In the genomic region with DNA sequence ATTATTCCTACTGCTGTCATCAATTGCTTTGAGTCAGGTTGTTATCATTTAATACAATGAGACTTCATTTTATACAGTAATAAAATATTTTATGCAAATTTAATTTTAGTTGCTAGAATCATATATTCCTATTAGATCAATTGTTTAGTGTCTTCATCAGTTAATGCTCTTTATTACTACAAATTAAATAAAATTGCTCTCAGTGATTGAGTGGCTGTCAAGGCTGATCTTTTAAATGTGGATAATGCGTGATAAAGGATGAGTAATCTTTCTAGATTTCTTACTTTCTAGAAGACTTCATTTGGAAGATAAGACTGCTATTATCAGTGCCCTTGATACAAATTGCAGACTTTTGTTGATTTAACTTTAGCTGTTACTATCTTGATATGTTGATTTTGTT, we compare ENCODE assay signal across 31 cellular contexts.
"Had no signal": no experiment of that assay in that cellular context is flagged by ENCODE, and none has a peak within 500 bp of the region (broad histone marks: within the 10 kb centered on the region; RNA-seq: fewer than 3 reads in every experiment).

No MANE protein-coding gene starts in this region.

- H3K36me3 ChIP-seq: adrenal gland, ascending aorta, brain microvascular endothelial cell, breast epithelium, cardiac muscle cell had no signal

- H3K27ac ChIP-seq: adrenal gland, ascending aorta, body of pancreas, brain microvascular endothelial cell, breast epithelium, cardiac muscle cell had no signal

- H3K4me1 ChIP-seq: adrenal gland, ascending aorta, body of pancreas, breast epithelium had no signal

- H3K9me3 ChIP-seq: adrenal gland, ascending aorta, body of pancreas, breast epithelium had no signal

- DNase-seq: activated effector memory CD4-positive, alpha-beta T cell treated with anti-CD3 and anti-CD28 coated beads, Interleukin-2, amount 50 U/mL, for 16 hours; activated effector memory CD4-positive, alpha-beta T cell treated with Interleukin-2 at 50 U/mL for 16 hours; activated gamma-delta T cell; activated gamma-delta T cell treated with Interleukin-2 at 50 U/mL for 16 hours; activated naive CD4-positive, alpha-beta T cell; activated naive CD4-positive, alpha-beta T cell treated with anti-CD3 and anti-CD28 coated beads for 36 hours; activated naive CD4-positive, alpha-beta T cell treated with anti-CD3 and anti-CD28 coated beads, Interleukin-2, amount 10 ng/mL, durations not matched to agents 7 days and 5 days; activated naive CD4-positive, alpha-beta T cell treated with anti-CD3 and anti-CD28 coated beads, Interleukin-2, amount 50 U/mL, for 16 hours; activated naive CD4-positive, alpha-beta T cell treated with Interleukin-2 at 50 U/mL for 16 hours; activated naive CD8-positive, alpha-beta T cell treated with anti-CD3 and anti-CD28 coated beads for 36 hours; activated naive CD8-positive, alpha-beta T cell treated with anti-CD3 and anti-CD28 coated beads, Interleukin-2, amount 10 ng/mL, durations not matched to agents 7 days and 5 days; activated naive CD8-positive, alpha-beta T cell treated with anti-CD3 and anti-CD28 coated beads, Interleukin-2, amount 50 U/mL, for 24 hours; activated T-cell treated with anti-CD3 and anti-CD28 coated beads, Interleukin-2, amount 50 U/mL, for 24 hours; activated T-cell treated with anti-CD3 and anti-CD28 coated beads, Interleukin-2, amount 50 U/mL, for 4 hours; activated T-cell treated with anti-CD3 and anti-CD28 coated beads, Interleukin-2, amount 50 U/mL, for 48 hours; activated T-cell treated with anti-CD3 and anti-CD28 coated beads, Interleukin-2, amount 50 U/mL, for 72 hours; adrenal gland; amniotic stem cell; amygdala; anterior cingulate cortex; aorta; body of pancreas; brain microvascular endothelial cell; caudate nucleus; central memory CD4-positive, alpha-beta T cell; cerebellar nuclear complex had no signal

- H3K4me3 ChIP-seq: adrenal gland, ascending aorta, body of pancreas, breast epithelium, cardiac muscle cell had no signal

- H3K27me3 ChIP-seq: adrenal gland, ascending aorta, body of pancreas, brain microvascular endothelial cell, breast epithelium, cardiac muscle cell had no signal

- ATAC-seq: activated naive CD4-positive, alpha-beta T cell treated with anti-CD3 and anti-CD28 coated beads, Interleukin-2, amount 50 U/mL, for 72 hours; activated naive CD8-positive, alpha-beta T cell treated with anti-CD3 and anti-CD28 coated beads, Interleukin-2, amount 50 U/mL, for 24 hours; activated T-cell treated with anti-CD3 and anti-CD28 coated beads, Interleukin-2, amount 50 U/mL, for 4 hours; activated T-cell treated with anti-CD3 and anti-CD28 coated beads, Interleukin-2, amount 50 U/mL, for 72 hours; activated T-helper 17 cell treated with anti-CD3 and anti-CD28 coated beads, Interleukin-2, amount 50 U/mL, for 72 hours; body of pancreas had no signal
